Comparison of ENCODE assay signal across 9 cellular contexts in the genomic region with DNA sequence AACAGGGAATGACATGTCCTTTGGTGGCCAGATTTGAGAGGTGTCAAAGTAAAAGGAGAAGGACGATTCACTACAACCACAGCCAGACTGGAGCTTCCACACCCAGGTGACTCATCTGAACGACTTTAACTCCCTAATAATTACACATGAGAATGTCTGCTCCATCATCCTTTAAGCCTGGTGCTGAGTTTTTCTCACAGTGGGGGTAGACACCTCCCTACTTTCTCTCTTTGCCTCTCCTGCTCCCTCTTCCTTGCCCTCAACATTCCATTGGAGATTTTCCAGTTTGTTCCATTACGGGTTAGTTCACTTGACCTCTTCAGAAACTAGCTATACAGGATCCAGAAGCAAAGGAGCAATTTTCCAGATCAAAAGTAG.
DNase-seq lines count a peak whose midpoint lies in the region; ATAC-seq and TF ChIP-seq lines count a peak whose summit lies in the region.
"Had no signal": no experiment of that assay in that cellular context is flagged by ENCODE, and none has a peak within 500 bp of the region (broad histone marks: within the 10 kb centered on the region; RNA-seq: fewer than 3 reads in every experiment).

No MANE protein-coding gene starts in this region.

- in situ Hi-C loops in T47D (cut with HindIII; ENCODE audit: low pct_unique_long_range_greater_than_20kb, low sequenced_read_pairs) (no loop called here), HAP-1 (cut with MboI; ENCODE audit: low sequenced_read_pairs) (no loop called here)

- H3K27me3 ChIP-seq in mucosa of stomach (ENCODE audit: control insufficient read depth, insufficient read depth, low read length) (no peaks in the 10 kb centered on the region), HAP-1 (ENCODE audit: low read depth) (no peaks in the 10 kb centered on the region)

- ATAC-seq in HG03039 (IDR thresholded peaks at IDR 0.05; ENCODE audit: unreplicated experiment) (no peak), HG03378 (IDR thresholded peaks at IDR 0.05; ENCODE audit: unreplicated experiment) (no peak)

- H3K9me3 ChIP-seq in mucosa of stomach (ENCODE audit: control insufficient read depth, low read length) (no peaks in the 10 kb centered on the region), HAP-1 (no peaks in the 10 kb centered on the region)

- CTCF ChIA-PET in AG04449 (lab: Yijun Ruan, JAX) = interaction anchor here (1.3 to 3.1 kb wide), 3 partner anchors 10 to 113 kb away, joined by 3 to 10 read pairs (median 4); no protein-coding TSS in a partner anchor

- H3K36me3 ChIP-seq in mucosa of stomach (ENCODE audit: control insufficient read depth, insufficient read depth, low read length) (no peaks in the 10 kb centered on the region), HAP-1 (replicated peaks) (no peaks in the 10 kb centered on the region)

- POLR2A ChIA-PET in AG04449 (lab: Yijun Ruan, JAX) = interaction anchor here (1.2 to 1.5 kb wide), 4 partner anchors 80 to 201 kb away, joined by 3 to 6 read pairs (median 4); partner anchors contain the start of gene BHLHE40

- H3K4me3 ChIP-seq in AG04449 (ENCODE audit: low read depth, low read length) (no peak overlapping the region), mucosa of stomach (ENCODE audit: low read length) (no peak overlapping the region), HAP-1 (no peak overlapping the region)

- H3K9ac ChIP-seq in mucosa of stomach (ENCODE audit: low read length) = peak overlapping the region; percentile 40
- H3K9ac ChIP-seq: KMS-11 had no signal

- TF ChIP-seq CTCF in AG04449 (IDR thresholded peaks at IDR 0.05; ENCODE audit: insufficient read depth, low read length, missing control alignments) = no peak

- DNase-seq in AG04449 (ENCODE audit: low read depth, low spot score) = peak; percentile 55
- DNase-seq in HT1080 (ENCODE audit: low read depth) = peak; percentile 90
- DNase-seq in T47D (ENCODE audit: low read depth in 1 of 2, low spot score in 1 of 2) = peak; percentile 18 to 64
- DNase-seq in NCI-H1105 treated with DMSO at 0.1 percent for 48 hours (lab: John Stamatoyannopoulos, UW) = no peak
- DNase-seq in HAP-1 (ENCODE audit: low spot score in 2 of 2) = no peak

- H3K4me1 ChIP-seq in mucosa of stomach (ENCODE audit: control insufficient read depth, insufficient read depth, low read length) (peaks cover 49% of the 10 kb centered on the region), HAP-1 (no peaks in the 10 kb centered on the region)

Comparison
In these comparisons a context has a peak if more than half of its experiments do, and no peak if none do; other contexts are left out.
1. DNase-seq: peak in AG04449 (single experiment), HT1080 (single experiment) and T47D (2 of 2); none in NCI-H1105 treated with DMSO at 0.1 percent for 48 hours (single experiment) and HAP-1 (0 of 2).